ENCODE assay signal across 25 cellular contexts in genomic region chr2:141417246-141417797, GRCh38.
DNase-seq lines count a peak whose midpoint lies in the region; ATAC-seq and TF ChIP-seq lines count a peak whose summit lies in the region.
"Had no signal": no experiment of that assay in that cellular context is flagged by ENCODE, and none has a peak within 500 bp of the region (broad histone marks: within the 10 kb centered on the region; RNA-seq: fewer than 3 reads in every experiment).

No MANE protein-coding gene starts in this region.

- no peak overlapping the region for H3K18ac ChIP-seq in mesenchymal stem cell (ENCODE audit: low read depth in 1 of 2, low read length in 2 of 2)
- H3K18ac ChIP-seq in mesendoderm (ENCODE audit: low read length) = no peak overlapping the region

- no peak overlapping the region for H3K56ac ChIP-seq in mesendoderm (ENCODE audit: low read length)

- H3K9ac ChIP-seq in OCI-LY3 (ENCODE audit: low read length) (no peak overlapping the region), mesenchymal stem cell (ENCODE audit: low read length) (no peak overlapping the region), mesendoderm (ENCODE audit: low read length) (no peak overlapping the region)
- H3K9ac ChIP-seq: neural progenitor cell had no signal

- no peaks in the 10 kb centered on the region for H3K36me3 ChIP-seq in OCI-LY3 (replicated peaks; ENCODE audit: low read depth, low read length)
- no peaks in the 10 kb centered on the region for H3K36me3 ChIP-seq in mesenchymal stem cell (ENCODE audit: control insufficient read depth in 1 of 2, insufficient read depth in 2 of 2, low read depth in 1 of 2, low read length in 2 of 2)
- H3K36me3 ChIP-seq in mesendoderm (ENCODE audit: control insufficient read depth, insufficient read depth, low read length) = no peaks in the 10 kb centered on the region
- H3K36me3 ChIP-seq: neural progenitor cell, thoracic aorta, uterus had no signal

- H4K8ac ChIP-seq in mesenchymal stem cell (ENCODE audit: low read length) (no peak overlapping the region), mesendoderm (ENCODE audit: low read depth, low read length) (no peak overlapping the region)

- H3K9me3 ChIP-seq in OCI-LY3 (ENCODE audit: insufficient read depth, low read length) (no peaks in the 10 kb centered on the region), mesenchymal stem cell (ENCODE audit: control insufficient read depth, low read length) (no peaks in the 10 kb centered on the region)
- H3K9me3 ChIP-seq: thoracic aorta, uterus had no signal

- intact Hi-C loops in cardiac septum (cut with DNase I) = no loop called here

- H4K20me1 ChIP-seq in OCI-LY3 (ENCODE audit: insufficient read depth, low read length) = no peaks in the 10 kb centered on the region

- H2AFZ ChIP-seq in OCI-LY3 (ENCODE audit: low read depth, low read length) (peak overlapping the region; percentile 19; the same call in 1 of the 2 replicates), mesenchymal stem cell (ENCODE audit: low read depth, low read length) (no peak overlapping the region)
- H2AFZ ChIP-seq: neural progenitor cell had no signal

- no peak overlapping the region for H3K14ac ChIP-seq in mesenchymal stem cell (ENCODE audit: low read length in 2 of 2)

- H3K23ac ChIP-seq in mesenchymal stem cell (ENCODE audit: low read length in 2 of 2) (no peak overlapping the region), mesendoderm (ENCODE audit: low read length) (no peak overlapping the region)

- H3K27ac ChIP-seq in OCI-LY3 (ENCODE audit: low read length) = no peak overlapping the region
- no peak overlapping the region for H3K27ac ChIP-seq in mesenchymal stem cell (ENCODE audit: low read length, poor library complexity, severe bottlenecking)
- no peak overlapping the region for H3K27ac ChIP-seq in mesendoderm (ENCODE audit: low read depth, low read length)
- H3K27ac ChIP-seq: C4-2B, neural progenitor cell, SK-N-MC, thoracic aorta, uterus had no signal

- TF ChIP-seq CTCF in GM13977 (IDR thresholded peaks at IDR 0.05; ENCODE audit: extremely low read depth, insufficient read depth, missing control alignments) (no peak), OCI-LY3 (IDR thresholded peaks at IDR 0.05; ENCODE audit: low read depth, low read length) (no peak)

- H3K79me1 ChIP-seq in mesenchymal stem cell (replicated peaks; ENCODE audit: low read length, poor library complexity, severe bottlenecking) (no peaks in the 10 kb centered on the region), mesendoderm (ENCODE audit: low read length) (no peaks in the 10 kb centered on the region)

- in situ Hi-C loops in GM13977 (cut with MboI; ENCODE audit: low pct_unique_long_range_greater_than_20kb, low sequenced_read_pairs, unreplicated experiment) = no loop called here

- ATAC-seq in HG02981 (IDR thresholded peaks at IDR 0.05; ENCODE audit: unreplicated experiment) = peak; percentile 81
- ATAC-seq: K562; sciatic nerve; stimulated activated naive CD8-positive, alpha-beta T cell treated with anti-CD3 and anti-CD28 coated beads, Interleukin-15, Interleukin-2, amounts not matched to agents 100 U/mL and 50 U/mL, for 24 hours had no signal

- DNase-seq in GM13977 (ENCODE audit: low spot score) (peak; percentile 6), mesenchymal stem cell (peak; percentile 3), ecto neural progenitor cell (ENCODE audit: low spot score) (no peak), cardiac septum (ENCODE audit: low spot score) (no peak), mesendoderm (no peak)
- DNase-seq: activated CD4-positive, alpha-beta T cell treated with anti-CD3 and anti-CD28 coated beads, Interleukin-2, amount 50 U/mL, for 1 hour; activated naive CD4-positive, alpha-beta T cell treated with anti-CD3 and anti-CD28 coated beads, Interleukin-2, amount 50 U/mL, for 16 hours; anterior cingulate cortex; Calu3; caudate nucleus; EL; kidney; NCI-H69; posterior cingulate gyrus; stimulated activated naive CD8-positive, alpha-beta T cell treated with anti-CD3 and anti-CD28 coated beads, Interleukin-15, Interleukin-2, amounts not matched to agents 100 U/mL and 50 U/mL, for 24 hours; uterus had no signal

- no peak overlapping the region for H2BK120ac ChIP-seq in mesenchymal stem cell (ENCODE audit: low read depth, low read length)
- no peak overlapping the region for H2BK120ac ChIP-seq in mesendoderm (ENCODE audit: low read depth, low read length)

- no peak overlapping the region for H2BK12ac ChIP-seq in mesenchymal stem cell (ENCODE audit: low read length in 2 of 2)

- H4K91ac ChIP-seq in mesenchymal stem cell (ENCODE audit: low read length) = no peak overlapping the region

- H3K4me1 ChIP-seq in OCI-LY3 (ENCODE audit: low read length) (peaks cover 9% of the 10 kb centered on the region; the same call in 1 of the 2 replicates), mesenchymal stem cell (ENCODE audit: control insufficient read depth, insufficient read depth, low read depth, low read length) (no peaks in the 10 kb centered on the region), mesendoderm (ENCODE audit: control insufficient read depth, low read depth, low read length) (no peaks in the 10 kb centered on the region)
- H3K4me1 ChIP-seq: neural progenitor cell, uterus had no signal

- WGBS in mesenchymal stem cell = no CpG with 5 or more reads among the region's 1 CpG
- no CpG with 5 or more reads among the region's 1 CpG for WGBS in mesendoderm (ENCODE audit: extremely low coverage, insufficient coverage, low lambda C conversion rate)

- H2BK5ac ChIP-seq in mesenchymal stem cell (ENCODE audit: low read depth, low read length, poor library complexity, severe bottlenecking) (no peak overlapping the region), mesendoderm (ENCODE audit: low read length) (no peak overlapping the region)

- H3K27me3 ChIP-seq in OCI-LY3 (ENCODE audit: low read depth, low read length) (no peaks in the 10 kb centered on the region), mesenchymal stem cell (ENCODE audit: control insufficient read depth in 1 of 2, insufficient read depth in 1 of 2, low read length in 2 of 2) (no peaks in the 10 kb centered on the region), mesendoderm (ENCODE audit: insufficient read depth, low read length, poor library complexity) (no peaks in the 10 kb centered on the region)
- H3K27me3 ChIP-seq: neural progenitor cell, uterus had no signal

- H3K4me2 ChIP-seq in OCI-LY3 (ENCODE audit: low read length) = peak overlapping the region; percentile 31
- no peak overlapping the region for H3K4me2 ChIP-seq in mesenchymal stem cell (ENCODE audit: low read length, poor library complexity, severe bottlenecking)
- H3K4me2 ChIP-seq in mesendoderm (ENCODE audit: low read length) = no peak overlapping the region
- H3K4me2 ChIP-seq: neural progenitor cell had no signal

- H2BK15ac ChIP-seq in mesenchymal stem cell (ENCODE audit: low read depth, poor library complexity, severe bottlenecking) = no peak overlapping the region
- no peak overlapping the region for H2BK15ac ChIP-seq in mesendoderm (replicated peaks; ENCODE audit: low read depth)

- H3K4me3 ChIP-seq in OCI-LY3 (ENCODE audit: low read length) (peak overlapping the region; percentile 5; the same call in 1 of the 2 replicates), mesenchymal stem cell (ENCODE audit: insufficient read depth in 1 of 2, low read depth in 1 of 2, low read length in 2 of 2) (no peak overlapping the region), mesendoderm (ENCODE audit: low read length) (no peak overlapping the region)
- H3K4me3 ChIP-seq: K562, lung, neural progenitor cell, SK-N-MC, thoracic aorta, uterus had no signal

- no peak overlapping the region for H3K4ac ChIP-seq in mesenchymal stem cell (ENCODE audit: low read depth in 1 of 2, low read length in 2 of 2)
- H3K4ac ChIP-seq in mesendoderm (ENCODE audit: low read depth, low read length) = no peak overlapping the region

- H2AK5ac ChIP-seq in mesenchymal stem cell (ENCODE audit: low read length, severe bottlenecking) = no peak overlapping the region
- no peak overlapping the region for H2AK5ac ChIP-seq in mesendoderm (ENCODE audit: low read length)

- no peak overlapping the region for H4K5ac ChIP-seq in mesendoderm (ENCODE audit: low read length)

- H3K79me2 ChIP-seq in OCI-LY3 (ENCODE audit: low read length) = no peaks in the 10 kb centered on the region
- H3K79me2 ChIP-seq in mesendoderm (ENCODE audit: control insufficient read depth, insufficient read depth, low read length) = no peaks in the 10 kb centered on the region

Comparison
In these comparisons a context has a peak if more than half of its experiments do, and no peak if none do; other contexts are left out.
1. DNase-seq: peak in GM13977 (single experiment) and mesenchymal stem cell (single experiment); none in ecto neural progenitor cell (single experiment), cardiac septum (single experiment) and mesendoderm (single experiment).